Comparison of ENCODE assay signal across 8 cellular contexts in the genomic region with DNA sequence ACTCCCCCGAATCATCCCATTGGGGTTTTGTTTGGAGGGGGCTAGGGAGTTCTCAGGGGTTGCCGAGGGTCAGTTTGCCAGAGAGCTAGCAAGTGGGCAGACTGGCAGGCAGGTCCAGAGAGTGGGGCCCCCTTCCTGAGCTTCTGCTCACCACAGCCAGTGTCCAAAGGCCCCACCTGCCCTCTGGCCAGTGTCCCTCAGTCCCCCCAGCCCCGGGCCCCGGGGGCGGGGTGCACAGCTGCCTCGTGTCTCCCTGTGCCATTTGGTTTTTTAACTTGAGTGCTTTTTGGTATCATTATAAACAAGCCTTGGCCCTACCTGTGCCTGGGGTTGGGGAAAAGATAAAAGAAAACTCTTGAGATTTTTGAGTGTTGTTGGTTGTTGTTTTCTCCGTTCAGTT.
"Had no signal": no experiment of that assay in that cellular context is flagged by ENCODE, and none has a peak within 500 bp of the region (broad histone marks: within the 10 kb centered on the region; RNA-seq: fewer than 3 reads in every experiment).

No MANE protein-coding gene starts in this region.

- H3K4me1 ChIP-seq: HAP-1 had no signal

- DNase-seq: HFFc6, KBM-7 had no signal

- H2AFZ ChIP-seq: GM23338 had no signal

- H3K9me3 Mint-ChIP-seq: GM23338, HFFc6, IgD-negative memory B cell had no signal

- H3K4me2 ChIP-seq: GM23338 had no signal

- H3K9me3 ChIP-seq: HAP-1 had no signal

- H3K4me3 ChIP-seq: GM23338, HAP-1 had no signal

- H3K36me3 ChIP-seq: HAP-1 had no signal

- ATAC-seq: GM23338, HCT116, HepG2 had no signal

- H3K27ac Mint-ChIP-seq: HFFc6, IgD-negative memory B cell had no signal

- H3K27ac ChIP-seq: HL-60 had no signal

- H3K4me3 Mint-ChIP-seq: GM23338, HFFc6, IgD-negative memory B cell had no signal

- H3K27me3 Mint-ChIP-seq: IgD-negative memory B cell had no signal
